ENCODE assay signal across 8 cellular contexts in the genomic region with DNA sequence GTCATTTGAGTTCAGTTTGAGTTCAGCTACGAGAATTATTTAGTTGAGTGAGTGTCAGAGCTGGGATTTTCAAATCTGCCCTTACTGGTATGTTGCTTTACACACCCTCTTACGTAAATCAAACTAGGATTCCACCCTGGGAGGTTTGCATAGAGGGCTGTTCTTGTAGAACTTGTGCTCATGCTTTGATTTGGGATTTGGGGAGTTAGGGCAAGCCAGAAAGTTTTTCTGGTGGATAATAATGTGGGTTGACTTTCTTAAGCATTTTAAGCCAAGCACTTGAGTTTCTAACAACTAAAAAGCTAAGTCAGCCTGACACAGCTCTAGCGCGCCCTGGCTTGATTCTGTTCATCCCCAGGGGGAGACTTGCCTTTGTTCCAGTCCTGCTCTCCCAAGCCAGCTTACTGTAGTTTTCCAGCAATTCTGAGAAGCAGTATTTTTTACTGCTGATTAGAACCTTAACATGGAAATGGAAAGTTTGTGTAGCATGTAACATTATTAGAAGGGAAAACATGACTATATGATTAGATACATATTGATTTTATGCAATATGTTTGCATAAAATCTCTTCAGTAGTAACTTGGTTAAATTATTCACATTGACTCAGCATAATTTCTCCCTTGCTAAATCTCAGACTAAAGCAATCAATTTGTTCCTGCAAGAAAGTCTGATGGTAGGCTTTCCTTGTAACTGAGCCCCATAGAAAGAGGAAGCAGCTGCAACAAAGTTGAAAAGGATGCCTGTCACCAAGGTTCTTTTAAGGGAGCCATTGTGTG. TPM values are rescaled to one million over a fixed set of nuclear protein-coding genes. Genes with fewer than 3 reads are reported as not detected.
A peak's percentile ranks its signal among the peaks of the same experiment; 100 is the strongest.
DNase-seq lines count a peak whose midpoint lies in the region; ATAC-seq and TF ChIP-seq lines count a peak whose summit lies in the region.

No MANE protein-coding gene starts in this region.

- POLR2A ChIA-PET in SK-N-SH (lab: Yijun Ruan, JAX), result interaction anchor here (0.7 to 2.2 kb wide), 2 partner anchors 11 to 42 kb away, joined by 3 to 9 read pairs; a partner anchor contains a TSS

- TF ChIP-seq EP300 in SK-N-SH (IDR thresholded peaks at IDR 0.05; ENCODE audit: borderline replicate concordance in 1 of 2, low read depth in 1 of 2, low read length in 1 of 2) (no peak), ovary (IDR thresholded peaks at IDR 0.05) (no peak)

- H3K27ac ChIP-seq in SK-N-SH (ENCODE audit: low read depth in 2 of 2, low read length in 1 of 2) (peak overlapping the region; percentile 54 to 90), ovary (peak overlapping the region in 1 of 2 donors; percentile 40)

- no peak for ATAC-seq in HG02981 (IDR thresholded peaks at IDR 0.05; ENCODE audit: unreplicated experiment)

- H3K9me3 ChIP-seq in SK-N-SH, result no peaks in the 10 kb centered on the region
- no peaks in the 10 kb centered on the region for H3K9me3 ChIP-seq in ovary

- intact Hi-C loops in ovary (cut with DNase I), result no loop called here

- peaks cover 0 to 9% of the 10 kb centered on the region in 2 experiments; a peak in 1 of 4 replicates for H3K4me1 ChIP-seq in SK-N-SH (ENCODE audit: control insufficient read depth in 1 of 2, insufficient read depth in 2 of 2, low read depth in 1 of 2, low read length in 1 of 2)
- H3K4me1 ChIP-seq in ovary (ENCODE audit: insufficient read depth), result no peaks in the 10 kb centered on the region

- TF ChIP-seq CTCF in SK-N-SH (IDR thresholded peaks at IDR 0.05), result peak; percentile 28; the same call in 1 of the 2 replicates
- peak; percentile 19 for TF ChIP-seq CTCF in fibroblast of villous mesenchyme (IDR thresholded peaks at IDR 0.05; ENCODE audit: insufficient read depth, low read depth, low read length)
- no peak for TF ChIP-seq CTCF in ovary (IDR thresholded peaks at IDR 0.05)

- peak; percentile 26 for DNase-seq in NCI-H2196 (lab: John Stamatoyannopoulos, UW; ENCODE audit: unreplicated experiment)
- DNase-seq in NCI-H2196 treated with DMSO at 0.1 percent for 48 hours (lab: John Stamatoyannopoulos, UW; ENCODE audit: unreplicated experiment), result no peak
- DNase-seq in SK-N-SH, result no peak
- peak; percentile 77 for DNase-seq in fibroblast of villous mesenchyme (ENCODE audit: low read depth)
- peak; percentile 12 to 46 (median 33) for DNase-seq in ovary
- DNase-seq in NCI-H345 (lab: John Stamatoyannopoulos, UW), result no peak
- DNase-seq in kidney glomerular epithelial cell (lab: John Stamatoyannopoulos, UW), result no peak

- H3K36me3 ChIP-seq in SK-N-SH (replicated peaks in 1 of 2; ENCODE audit: control insufficient read depth in 1 of 2, insufficient read depth in 2 of 2, low read length in 1 of 2) (no peaks in the 10 kb centered on the region), ovary (no peaks in the 10 kb centered on the region)

- peak overlapping the region; percentile 69 for H3K4me2 ChIP-seq in SK-N-SH

- 69% methylated on average over 4 of the region's 4 CpGs for WGBS in SK-N-SH (ENCODE audit: low lambda C conversion rate)
- WGBS in ovary, 3 donors, result 3 to 11% (median 5%) methylated on average over 4 of the region's 4 CpGs

- H3K79me2 ChIP-seq in SK-N-SH (ENCODE audit: insufficient read depth), result no peaks in the 10 kb centered on the region

- H3K9ac ChIP-seq in SK-N-SH, result peak overlapping the region; percentile 58

- no peak for TF ChIP-seq RAD21 in SK-N-SH (IDR thresholded peaks at IDR 0.05; ENCODE audit: low read length)

- no peaks in the 10 kb centered on the region for H3K9me2 ChIP-seq in SK-N-SH

- CTCF ChIA-PET in SK-N-SH (lab: Yijun Ruan, JAX), result interaction anchor here (1.1 to 3.6 kb wide), 4 partner anchors 10 to 42 kb away, joined by 6 to 19 read pairs (median 16); a partner anchor contains a TSS

- H3K4me3 ChIP-seq in SK-N-SH (ENCODE audit: low read depth in 2 of 2, low read length in 1 of 2), result peak overlapping the region in 1 of 2 experiments; percentile 51; a peak in 2 of 4 replicates
- H3K4me3 ChIP-seq in fibroblast of villous mesenchyme (ENCODE audit: low read depth, low read length), result no peak overlapping the region
- no peak overlapping the region for H3K4me3 ChIP-seq in ovary

- H3K27me3 ChIP-seq in SK-N-SH (ENCODE audit: insufficient read depth), result no peaks in the 10 kb centered on the region
- H3K27me3 ChIP-seq in ovary, result no peaks in the 10 kb centered on the region

- no peak for TF ChIP-seq POLR2A in ovary (IDR thresholded peaks at IDR 0.05)

- peaks cover 13% of the 10 kb centered on the region for H3F3A ChIP-seq in SK-N-SH (replicated peaks; ENCODE audit: insufficient read depth)

- no peaks in the 10 kb centered on the region for H4K20me1 ChIP-seq in SK-N-SH (ENCODE audit: insufficient read depth)

- H2AFZ ChIP-seq in SK-N-SH (ENCODE audit: low read depth), result peak overlapping the region; percentile 86

TF ChIP-seq in SK-N-SH, 30 proteins besides CTCF, POLR2A, EP300 and RAD21 (continues in another document):
- no peak for TF ChIP-seq FOXM1 (IDR thresholded peaks at IDR 0.05; ENCODE audit: low read depth)
- TF ChIP-seq SIN3A (IDR thresholded peaks at IDR 0.05; ENCODE audit: borderline replicate concordance, low read depth, low read length), result no peak
- TF ChIP-seq EZH2phosphoT487 (IDR thresholded peaks at IDR 0.05; ENCODE audit: borderline replicate concordance, low read depth), result no peak
- TF ChIP-seq, protein P1, sequence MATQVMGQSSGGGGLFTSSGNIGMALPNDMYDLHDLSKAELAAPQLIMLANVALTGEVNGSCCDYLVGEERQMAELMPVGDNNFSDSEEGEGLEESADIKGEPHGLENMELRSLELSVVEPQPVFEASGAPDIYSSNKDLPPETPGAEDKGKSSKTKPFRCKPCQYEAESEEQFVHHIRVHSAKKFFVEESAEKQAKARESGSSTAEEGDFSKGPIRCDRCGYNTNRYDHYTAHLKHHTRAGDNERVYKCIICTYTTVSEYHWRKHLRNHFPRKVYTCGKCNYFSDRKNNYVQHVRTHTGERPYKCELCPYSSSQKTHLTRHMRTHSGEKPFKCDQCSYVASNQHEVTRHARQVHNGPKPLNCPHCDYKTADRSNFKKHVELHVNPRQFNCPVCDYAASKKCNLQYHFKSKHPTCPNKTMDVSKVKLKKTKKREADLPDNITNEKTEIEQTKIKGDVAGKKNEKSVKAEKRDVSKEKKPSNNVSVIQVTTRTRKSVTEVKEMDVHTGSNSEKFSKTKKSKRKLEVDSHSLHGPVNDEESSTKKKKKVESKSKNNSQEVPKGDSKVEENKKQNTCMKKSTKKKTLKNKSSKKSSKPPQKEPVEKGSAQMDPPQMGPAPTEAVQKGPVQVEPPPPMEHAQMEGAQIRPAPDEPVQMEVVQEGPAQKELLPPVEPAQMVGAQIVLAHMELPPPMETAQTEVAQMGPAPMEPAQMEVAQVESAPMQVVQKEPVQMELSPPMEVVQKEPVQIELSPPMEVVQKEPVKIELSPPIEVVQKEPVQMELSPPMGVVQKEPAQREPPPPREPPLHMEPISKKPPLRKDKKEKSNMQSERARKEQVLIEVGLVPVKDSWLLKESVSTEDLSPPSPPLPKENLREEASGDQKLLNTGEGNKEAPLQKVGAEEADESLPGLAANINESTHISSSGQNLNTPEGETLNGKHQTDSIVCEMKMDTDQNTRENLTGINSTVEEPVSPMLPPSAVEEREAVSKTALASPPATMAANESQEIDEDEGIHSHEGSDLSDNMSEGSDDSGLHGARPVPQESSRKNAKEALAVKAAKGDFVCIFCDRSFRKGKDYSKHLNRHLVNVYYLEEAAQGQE (IDR thresholded peaks at IDR 0.05; ENCODE audit: low read depth, low read length), result no peak
- 0 out of 2 replicates have a peak, but pooled peaks have one; percentile 18 for TF ChIP-seq YY1 (IDR thresholded peaks at IDR 0.05; ENCODE audit: low read depth)
- TF ChIP-seq, protein P2, sequence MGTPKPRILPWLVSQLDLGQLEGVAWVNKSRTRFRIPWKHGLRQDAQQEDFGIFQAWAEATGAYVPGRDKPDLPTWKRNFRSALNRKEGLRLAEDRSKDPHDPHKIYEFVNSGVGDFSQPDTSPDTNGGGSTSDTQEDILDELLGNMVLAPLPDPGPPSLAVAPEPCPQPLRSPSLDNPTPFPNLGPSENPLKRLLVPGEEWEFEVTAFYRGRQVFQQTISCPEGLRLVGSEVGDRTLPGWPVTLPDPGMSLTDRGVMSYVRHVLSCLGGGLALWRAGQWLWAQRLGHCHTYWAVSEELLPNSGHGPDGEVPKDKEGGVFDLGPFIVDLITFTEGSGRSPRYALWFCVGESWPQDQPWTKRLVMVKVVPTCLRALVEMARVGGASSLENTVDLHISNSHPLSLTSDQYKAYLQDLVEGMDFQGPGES (IDR thresholded peaks at IDR 0.05; ENCODE audit: low read depth, low read length), result no peak
- TF ChIP-seq MXI1 (IDR thresholded peaks at IDR 0.05; ENCODE audit: low read depth, low read length), result no peak
- 0 out of 2 replicates have a peak, but pooled peaks have one; percentile 10 for TF ChIP-seq FOSL2 (IDR thresholded peaks at IDR 0.05; ENCODE audit: borderline replicate concordance, low read depth)
- peak; percentile 28 for TF ChIP-seq JUND (IDR thresholded peaks at IDR 0.05)
- TF ChIP-seq RFX5 (IDR thresholded peaks at IDR 0.05; ENCODE audit: low read length), result no peak
- no peak for TF ChIP-seq TEAD4 (IDR thresholded peaks at IDR 0.05; ENCODE audit: borderline replicate concordance, insufficient read depth)

RNA-seq across cellular contexts. Expression of a gene that starts 11.1 kb away (rescaled TPM):
- polyA plus RNA-seq in SK-N-SH (2012; rRNA removed) (75.3 and 76.2 TPM in 2 replicates), ovary (100 to 1,000 TPM in 1 of 2 donors, 10 to 100 TPM in 1; 49.9 to 149 TPM)
- 75.1 and 78.8 TPM in 2 replicates for polyA plus RNA-seq in SK-N-SH (2012; cell fraction: cytosol; rRNA removed)
- polyA plus RNA-seq in SK-N-SH (2012; cell fraction: nucleus; rRNA removed), result 61.0 and 72.1 TPM in 2 replicates
- total RNA-seq in fibroblast of villous mesenchyme (74.1 and 88.1 TPM in 2 replicates), ovary (10 to 100 TPM; 32.0 to 93.5 (median 52.8) TPM)

RNA-seq across cellular contexts. Expression of a gene that starts 42.4 kb away (rescaled TPM):
- polyA plus RNA-seq in SK-N-SH (2012; rRNA removed), result 16.6 and 20.0 TPM in 2 replicates
- polyA plus RNA-seq in SK-N-SH (2012; cell fraction: cytosol; rRNA removed), result 22.6 and 25.6 TPM in 2 replicates
- polyA plus RNA-seq in SK-N-SH (2012; cell fraction: nucleus; rRNA removed), result 9.0 and 9.1 TPM in 2 replicates
- total RNA-seq in fibroblast of villous mesenchyme, result 14.2 and 14.7 TPM in 2 replicates
- total RNA-seq in ovary, result 10 to 100 TPM in 3 of 7 donors, 1 to 10 TPM in 4; 1.5 to 13.6 (median 9.8) TPM
- polyA plus RNA-seq in ovary, result 10 to 100 TPM; 10.5 to 12.3 TPM

Comparison
In these comparisons a context has a peak if more than half of its experiments do, and no peak if none do; other contexts are left out.
1. DNase-seq: peak in NCI-H2196 (single experiment), fibroblast of villous mesenchyme (single experiment) and ovary (5 of 5); none in NCI-H2196 treated with DMSO at 0.1 percent for 48 hours (single experiment), SK-N-SH (single experiment), NCI-H345 (single experiment) and kidney glomerular epithelial cell (single experiment).
2. CTCF ChIP-seq: peak in SK-N-SH (single experiment) and fibroblast of villous mesenchyme (single experiment); none in ovary (0 of 3).